ENCODE assay signal across 8 cellular contexts in the genomic region with DNA sequence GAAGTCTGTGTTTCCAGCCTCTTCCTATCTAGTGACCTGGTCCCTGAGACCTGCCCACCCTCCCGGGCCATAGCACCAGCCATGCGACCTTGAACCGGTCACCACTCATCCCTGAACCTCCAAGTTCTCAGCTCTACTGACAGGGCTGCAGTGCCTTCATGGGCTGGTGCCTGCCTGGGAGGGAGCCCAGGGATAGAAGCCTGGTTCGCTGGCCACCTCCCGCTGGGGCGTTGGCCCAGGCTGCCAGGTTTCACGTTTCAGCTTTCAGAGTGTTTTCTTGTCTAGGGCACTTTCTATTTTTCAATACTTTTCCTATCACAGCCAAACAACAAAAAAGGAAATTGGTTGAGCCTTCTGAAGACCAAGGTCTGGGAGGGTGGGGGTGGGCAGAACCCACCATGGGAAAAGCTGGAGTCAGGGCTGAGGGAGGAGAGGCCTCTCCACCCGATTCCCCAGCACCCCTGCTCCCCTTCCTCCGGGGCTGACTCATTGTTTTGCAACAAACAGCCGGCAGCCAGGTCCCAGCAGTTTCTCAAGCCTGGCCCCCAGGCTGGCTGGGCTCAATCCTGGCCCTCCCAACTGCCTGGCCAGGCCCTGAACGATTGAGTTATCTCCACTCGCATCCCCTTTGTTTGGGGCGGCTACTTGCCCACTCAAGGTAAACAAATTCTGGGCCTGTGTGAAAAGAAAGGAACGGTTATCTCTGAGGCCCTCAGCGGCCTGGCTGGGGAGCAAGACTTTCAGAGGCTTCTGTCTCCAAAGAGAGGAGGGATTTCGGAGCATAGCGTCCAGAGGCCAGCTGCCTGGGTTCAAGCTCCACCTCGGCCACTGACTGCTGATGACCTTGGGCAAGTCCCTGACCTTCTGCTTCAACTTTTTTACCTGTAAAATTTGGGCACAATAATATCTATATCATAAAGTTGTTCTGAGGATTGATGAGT. TPM values are rescaled to one million over a fixed set of nuclear protein-coding genes. Genes with fewer than 3 reads are reported as not detected.
DNase-seq lines count a peak whose midpoint lies in the region; ATAC-seq and TF ChIP-seq lines count a peak whose summit lies in the region.

No MANE protein-coding gene starts in this region.

- ATAC-seq in foreskin keratinocyte (peak; percentile 76), GM21423 (IDR thresholded peaks at IDR 0.05; ENCODE audit: unreplicated experiment) (no peak), HG03521 (IDR thresholded peaks at IDR 0.05; ENCODE audit: unreplicated experiment) (no peak), HG02870 (IDR thresholded peaks at IDR 0.05; ENCODE audit: unreplicated experiment) (no peak)

- DNase-seq in GF-D8 (lab: John Stamatoyannopoulos, UW) (peak; percentile 80), NCI-H2107 (lab: John Stamatoyannopoulos, UW) (peak; percentile 63), foreskin keratinocyte (peak; percentile 53 to 75), non-pigmented ciliary epithelial cell (ENCODE audit: low read depth) (peak; percentile 26)
- peak; percentile 42 for DNase-seq in activated effector memory CD4-positive, alpha-beta T cell treated with Interleukin-2 at 50 U/mL for 16 hours

- peaks cover 13% of the 10 kb centered on the region for H3K4me1 ChIP-seq in foreskin keratinocyte

- no peaks in the 10 kb centered on the region for H3K27me3 ChIP-seq in foreskin keratinocyte

- TF ChIP-seq CTCF in foreskin keratinocyte (conservative IDR thresholded peaks at IDR 0.05) = no peak

- H3K27ac ChIP-seq in foreskin keratinocyte = peak overlapping the region; percentile 79

RNA-seq across cellular contexts. Expression of gene ZFP36L2, which starts 47.5 kb away (rescaled TPM):
- 124 and 137 TPM in 2 replicates for total RNA-seq in foreskin keratinocyte
- polyA plus RNA-seq in foreskin keratinocyte = 127 and 136 TPM in 2 replicates

Comparison
In these comparisons a context has a peak if more than half of its experiments do, and no peak if none do; other contexts are left out.
1. DNase-seq: peak in every context shown above with its lines; median percentile 80 in GF-D8; 64 in foreskin keratinocyte; 63 in NCI-H2107; 42 in activated effector memory CD4-positive, alpha-beta T cell treated with Interleukin-2 at 50 U/mL for 16 hours; 26 in non-pigmented ciliary epithelial cell.